In the genomic region with DNA sequence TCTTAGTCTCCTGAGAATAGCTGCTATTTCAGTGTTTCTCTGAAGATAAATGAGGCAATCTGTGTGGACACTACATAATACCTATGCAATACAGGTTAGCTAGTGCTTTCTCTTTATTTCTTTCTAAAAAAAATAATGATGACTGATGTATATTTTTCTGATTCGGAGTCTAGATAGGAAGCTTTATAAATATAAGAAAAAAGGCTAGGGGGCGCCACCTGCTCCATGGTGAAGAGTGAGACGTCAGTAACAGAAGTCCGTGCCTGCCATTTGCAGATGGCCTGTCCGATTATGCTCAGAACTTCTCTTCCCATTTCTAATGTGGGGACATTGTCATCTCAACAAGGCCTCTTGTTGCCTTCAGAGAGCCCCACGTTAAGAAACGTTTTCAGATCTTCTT, we compare ENCODE assay signal across 8 cellular contexts. TPM values are rescaled to one million over a fixed set of nuclear protein-coding genes. Genes with fewer than 3 reads are reported as not detected.
A peak's percentile ranks its signal among the peaks of the same experiment; 100 is the strongest.
DNase-seq lines count a peak whose midpoint lies in the region; ATAC-seq, FAIRE-seq and TF ChIP-seq lines count a peak whose summit lies in the region.

No MANE protein-coding gene starts in this region.

- no peak overlapping the region for H3K4me3 ChIP-seq in epithelial cell of proximal tubule (ENCODE audit: low read depth, low read length)

- DNase-seq in NCI-H82 treated with DMSO at 0.1 percent for 48 hours (lab: John Stamatoyannopoulos, UW; ENCODE audit: unreplicated experiment), result peak; percentile 31
- no peak for DNase-seq in epithelial cell of proximal tubule (ENCODE audit: low read depth)
- DNase-seq in urothelium cell line (ENCODE audit: low spot score), result no peak
- no peak for DNase-seq in stimulated activated naive CD4-positive, alpha-beta T cell (lab: John Stamatoyannopoulos, UW)

- no peak for ATAC-seq in GM18867 (IDR thresholded peaks at IDR 0.05; ENCODE audit: unreplicated experiment)
- no peak for ATAC-seq in HG03135 (IDR thresholded peaks at IDR 0.05; ENCODE audit: unreplicated experiment)

- no peak for FAIRE-seq in urothelium cell line (lab: Jason Lieb, UNC)

- no peak overlapping the region for H3K27ac ChIP-seq in 22Rv1
- H3K27ac ChIP-seq in C4-2B, result no peak overlapping the region

- peak; percentile 82 for TF ChIP-seq CTCF in 22Rv1 (IDR thresholded peaks at IDR 0.05)
- peak; percentile 67 for TF ChIP-seq CTCF in C4-2B (conservative IDR thresholded peaks at IDR 0.05)
- peak; percentile 56 for TF ChIP-seq CTCF in epithelial cell of proximal tubule (conservative IDR thresholded peaks at IDR 0.05; ENCODE audit: low read depth, low read length)

RNA-seq across cellular contexts. Expression of gene QSOX1, which starts 26.4 kb away (rescaled TPM):
- total RNA-seq in epithelial cell of proximal tubule, result 170 and 247 TPM in 2 replicates

RNA-seq across cellular contexts. Expression of gene LHX4, which starts 49.0 kb away (rescaled TPM):
- total RNA-seq in epithelial cell of proximal tubule, result 0.14 TPM in 1 of 2 replicates, not detected in the other
